In the genomic region with DNA sequence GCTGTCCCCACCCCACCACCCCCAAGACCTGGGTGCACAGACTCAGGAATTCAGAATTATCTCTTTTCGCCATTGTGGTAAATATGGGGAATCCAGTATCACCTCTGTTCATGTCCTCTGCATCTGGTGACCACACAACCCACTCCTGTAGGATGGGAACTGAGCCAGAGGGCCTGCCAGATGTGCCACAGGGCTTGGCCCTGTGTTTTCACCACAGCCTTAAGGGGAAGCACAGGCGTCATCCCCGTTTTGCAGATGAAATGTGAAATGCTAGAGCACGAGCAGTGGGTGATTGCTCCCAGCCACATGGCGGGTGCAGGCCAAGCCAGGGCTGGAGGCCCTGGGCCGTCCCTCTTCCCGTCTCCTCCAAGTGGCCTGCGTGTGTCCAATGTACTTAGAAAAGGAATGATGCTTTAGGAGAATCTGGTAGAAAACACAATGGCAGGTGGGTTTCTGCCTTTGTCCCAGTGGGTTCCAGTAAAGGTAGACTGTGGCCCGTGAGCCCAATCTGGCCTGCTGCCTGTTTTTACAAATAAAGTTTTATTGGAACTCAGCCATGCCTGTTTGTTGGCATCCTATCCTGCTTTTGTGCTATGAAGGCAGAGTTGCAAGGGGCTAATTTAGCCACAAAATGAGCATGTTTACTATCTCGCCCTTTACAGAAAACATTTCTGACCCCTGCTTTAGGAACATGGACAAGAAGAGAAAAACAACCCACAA, we compare ENCODE assay signal across 22 cellular contexts.
"Had no signal": no experiment of that assay in that cellular context is flagged by ENCODE, and none has a peak within 500 bp of the region (broad histone marks: within the 10 kb centered on the region; RNA-seq: fewer than 3 reads in every experiment).

No MANE protein-coding gene starts in this region.

- H3K27me3 ChIP-seq: Peyer's patch had no signal

- H3K27ac Mint-ChIP-seq: activated naive CD4-positive, alpha-beta T cell treated with anti-CD3 and anti-CD28 coated beads, Interleukin-2, amount 50 U/mL, for 72 hours; activated naive CD8-positive, alpha-beta T cell treated with anti-CD3 and anti-CD28 coated beads, Interleukin-2, amount 50 U/mL, for 24 hours; T-helper 1 cell treated with Interleukin-12 subunit alpha and Interleukin-12 subunit beta and Interleukin-4 antibody, amounts not matched to agents 30 μg/mL and 1 μg/mL, for 36 hours; WTC11 had no signal

- H3K4me3 ChIP-seq: Peyer's patch had no signal

- H3K27me3 Mint-ChIP-seq: activated naive CD8-positive, alpha-beta T cell treated with anti-CD3 and anti-CD28 coated beads, Interleukin-2, amount 50 U/mL, for 24 hours; central memory CD8-positive, alpha-beta T cell had no signal

- H3K4me1 Mint-ChIP-seq: activated naive CD8-positive, alpha-beta T cell treated with anti-CD3 and anti-CD28 coated beads, Interleukin-2, amount 50 U/mL, for 24 hours; central memory CD8-positive, alpha-beta T cell had no signal

- H3K4me1 ChIP-seq: Peyer's patch had no signal

- H3K9me3 Mint-ChIP-seq: activated naive CD4-positive, alpha-beta T cell treated with anti-CD3 and anti-CD28 coated beads, Interleukin-2, amount 50 U/mL, for 72 hours; activated naive CD8-positive, alpha-beta T cell treated with anti-CD3 and anti-CD28 coated beads, Interleukin-2, amount 50 U/mL, for 24 hours; activated T-cell treated with anti-CD3 and anti-CD28 coated beads, Interleukin-2, amount 50 U/mL, for 4 hours; central memory CD8-positive, alpha-beta T cell; T-helper 1 cell treated with Interleukin-12 subunit alpha and Interleukin-12 subunit beta and Interleukin-4 antibody, amounts not matched to agents 30 μg/mL and 1 μg/mL, for 36 hours; WTC11 had no signal

- H3K36me3 Mint-ChIP-seq: activated naive CD4-positive, alpha-beta T cell treated with anti-CD3 and anti-CD28 coated beads, Interleukin-2, amount 50 U/mL, for 72 hours; brain; WTC11 had no signal

- H3K9me3 ChIP-seq: Peyer's patch had no signal

- ATAC-seq: activated naive CD4-positive, alpha-beta T cell treated with anti-CD3 and anti-CD28 coated beads, Interleukin-2, amount 50 U/mL, for 72 hours; activated naive CD8-positive, alpha-beta T cell treated with anti-CD3 and anti-CD28 coated beads, Interleukin-2, amount 50 U/mL, for 24 hours; activated T-cell treated with anti-CD3 and anti-CD28 coated beads, Interleukin-2, amount 50 U/mL, for 4 hours had no signal

- H3K27ac ChIP-seq: Peyer's patch had no signal

- H3K4me3 Mint-ChIP-seq: activated naive CD8-positive, alpha-beta T cell treated with anti-CD3 and anti-CD28 coated beads, Interleukin-2, amount 50 U/mL, for 24 hours; activated T-cell treated with anti-CD3 and anti-CD28 coated beads, Interleukin-2, amount 50 U/mL, for 4 hours; brain; central memory CD8-positive, alpha-beta T cell; T-helper 1 cell treated with Interleukin-12 subunit alpha and Interleukin-12 subunit beta and Interleukin-4 antibody, amounts not matched to agents 30 μg/mL and 1 μg/mL, for 36 hours; WTC11 had no signal

- DNase-seq: activated CD4-positive, alpha-beta T cell treated with anti-CD3 and anti-CD28 coated beads for 48 hours; activated CD4-positive, alpha-beta T cell treated with anti-CD3 and anti-CD28 coated beads, Interleukin-2, amount 50 U/mL, for 4 hours; activated CD4-positive, CD25-positive, alpha-beta regulatory T cell treated with anti-CD3 and anti-CD28 coated beads, Interleukin-2, amount 50 U/mL, for 72 hours; activated effector memory CD4-positive, alpha-beta T cell treated with anti-CD3 and anti-CD28 coated beads, Interleukin-2, amount 50 U/mL, for 16 hours; activated naive CD4-positive, alpha-beta T cell treated with Interleukin-2 at 50 U/mL for 16 hours; activated naive CD8-positive, alpha-beta T cell treated with anti-CD3 and anti-CD28 coated beads, Interleukin-2, amount 50 U/mL, for 24 hours; activated T-cell treated with anti-CD3 and anti-CD28 coated beads, Interleukin-2, amount 50 U/mL, for 4 hours; Kasumi-1; NCI-H1105 treated with DMSO at 0.1 percent for 48 hours; NCI-H1436 treated with DMSO at 0.1 percent for 48 hours; NCI-H187; NCI-H2081 treated with DMSO at 0.1 percent for 48 hours; NCI-H446; NCI-H524; Peyer's patch; SHP77 treated with DMSO at 0.1 percent for 48 hours; T-helper 9 cell had no signal

- H3K36me3 ChIP-seq: Peyer's patch had no signal
